In genomic region chr12:98490491-98491453, GRCh38 we compare ENCODE assay signal across 9 cellular contexts. TPM values are rescaled to one million over a fixed set of nuclear protein-coding genes. Genes with fewer than 3 reads are reported as not detected.
DNase-seq lines count a peak whose midpoint lies in the region; ATAC-seq, FAIRE-seq and TF ChIP-seq lines count a peak whose summit lies in the region.
"Had no signal": no experiment of that assay in that cellular context is flagged by ENCODE, and none has a peak within 500 bp of the region (broad histone marks: within the 10 kb centered on the region; RNA-seq: fewer than 3 reads in every experiment).

No MANE protein-coding gene starts in this region.

- H3K4me2 ChIP-seq in keratinocyte (ENCODE audit: control insufficient read depth, extremely low read depth, insufficient read depth, low read depth, low read length) = peak overlapping the region; percentile 74

- H3K27me3 Mint-ChIP-seq in WTC11 (ENCODE audit: low read depth) = no peaks in the 10 kb centered on the region
- H3K27me3 Mint-ChIP-seq: IgD-negative memory B cell had no signal

- no peaks in the 10 kb centered on the region for H4K20me1 ChIP-seq in keratinocyte (ENCODE audit: control insufficient read depth, extremely low read depth, insufficient read depth, low read length)

- H3K9ac ChIP-seq in keratinocyte (ENCODE audit: control insufficient read depth, extremely low read depth, insufficient read depth, low read length) = peak overlapping the region; percentile 28

- peaks cover 14% of the 10 kb centered on the region for H3K4me1 ChIP-seq in keratinocyte (ENCODE audit: control insufficient read depth, extremely low read depth, insufficient read depth, low read length)

- H3K27ac ChIP-seq in AG04450 (ENCODE audit: low read depth, low read length) (peak overlapping the region; percentile 55), keratinocyte (ENCODE audit: control insufficient read depth, insufficient read depth, low read length) (peak overlapping the region; percentile 45)

- POLR2A ChIA-PET in AG04450 (lab: Yijun Ruan, JAX) = interaction anchor here (1.0 kb wide), 1 partner anchor 13 kb away, joined by 4 read pairs; no protein-coding TSS in a partner anchor
- POLR2A ChIA-PET in WTC11 (lab: Charles Lee) = interaction anchor here (0.6 to 4.9 kb wide), 5 partner anchors 12 to 103 kb away, joined by 3 to 23 read pairs (median 4); partner anchors contain the start of genes SLC25A3 and TMPO

- H3K4me3 Mint-ChIP-seq in WTC11 = peak overlapping the region; percentile 29

- peak; percentile 76 for DNase-seq in AG04450 (ENCODE audit: low read depth, low spot score)
- peak; percentile 87 for DNase-seq in NCI-H2171 treated with DMSO at 0.1 percent for 48 hours (lab: John Stamatoyannopoulos, UW)
- DNase-seq in WTC11 (ENCODE audit: low spot score) = peak; percentile 94
- DNase-seq in central memory CD4-positive, alpha-beta T cell = peak; percentile 76
- peak; percentile 30 for DNase-seq in keratinocyte (ENCODE audit: low read depth, low spot score)
- DNase-seq in stimulated activated CD4-positive, alpha-beta T cell treated with anti-CD3 and anti-CD28 coated beads, Interleukin-15, amount 100 ng/mL, for 1 hour (ENCODE audit: low read depth in 1 of 2, low spot score in 1 of 2) = peak; percentile 61 to 70

- FAIRE-seq in keratinocyte (lab: Jason Lieb, UNC) = peak; percentile 62

- H3K4me3 ChIP-seq in AG04450 (ENCODE audit: low read depth, low read length) = no peak overlapping the region
- peak overlapping the region in 2 of 3 experiments; percentile 35 to 44 for H3K4me3 ChIP-seq in keratinocyte (ENCODE audit: control insufficient read depth in 2 of 3, extremely low read depth in 1 of 3, insufficient read depth in 2 of 3, low read depth in 1 of 3, low read length in 3 of 3)

- no peaks in the 10 kb centered on the region for H3K79me2 ChIP-seq in keratinocyte (ENCODE audit: control insufficient read depth, insufficient read depth, low read length)

- peak overlapping the region; percentile 98 for H3K27ac Mint-ChIP-seq in WTC11

- no peaks in the 10 kb centered on the region for H3K36me3 Mint-ChIP-seq in WTC11
- H3K36me3 Mint-ChIP-seq: IgD-negative memory B cell had no signal

- no peaks in the 10 kb centered on the region for H3K9me3 ChIP-seq in AG04450 (ENCODE audit: control insufficient read depth, insufficient read depth, low read length)
- no peaks in the 10 kb centered on the region for H3K9me3 ChIP-seq in keratinocyte (ENCODE audit: control insufficient read depth, low read depth, low read length)

- no peaks in the 10 kb centered on the region for H3K36me3 ChIP-seq in keratinocyte (ENCODE audit: control insufficient read depth in 2 of 2, extremely low read depth in 1 of 2, insufficient read depth in 2 of 2, low read length in 2 of 2)

- dilution Hi-C loops in keratinocyte (cut with MboI; ENCODE audit: extremely low pct_ligation_motif_present, low sequenced_read_pairs) = no loop called here

- H3K9me3 Mint-ChIP-seq in WTC11 = no peaks in the 10 kb centered on the region
- H3K9me3 Mint-ChIP-seq: IgD-negative memory B cell had no signal

- no peaks in the 10 kb centered on the region for H3K27me3 ChIP-seq in AG04450 (ENCODE audit: control insufficient read depth, insufficient read depth, low read length)
- H3K27me3 ChIP-seq in keratinocyte (ENCODE audit: control insufficient read depth, extremely low read depth, insufficient read depth, low read length) = no peaks in the 10 kb centered on the region

- H3K4me1 Mint-ChIP-seq in WTC11 = peaks cover 60% of the 10 kb centered on the region

- ATAC-seq in GM18868 (IDR thresholded peaks at IDR 0.05; ENCODE audit: unreplicated experiment) (peak; percentile 88), HG03108 (IDR thresholded peaks at IDR 0.05; ENCODE audit: unreplicated experiment) (peak; percentile 77), WTC11 (peak; percentile 86)

- TF ChIP-seq CTCF in AG04450 (IDR thresholded peaks at IDR 0.05; ENCODE audit: low read depth, low read length) (peak; percentile 94), WTC11 (IDR thresholded peaks at IDR 0.05) (peak; percentile 82), keratinocyte (optimal IDR thresholded peaks at IDR 0.05 in 1 of 3, IDR thresholded peaks at IDR 0.05 in 1 of 3, conservative IDR thresholded peaks at IDR 0.05 in 1 of 3; ENCODE audit: extremely low read depth in 1 of 3, insufficient read depth in 2 of 3, low read length in 3 of 3) (peak; percentile 80 to 92 (median 82))

- CTCF ChIA-PET in AG04450 (lab: Charles Lee) (interaction anchor here (0.5 to 3.3 kb wide), 56 partner anchors 9 to 508 kb away, joined by 3 to 51 read pairs (median 4); partner anchors contain the start of genes IKBIP and TMPO), WTC11 (lab: Charles Lee) (interaction anchor here (0.6 to 4.2 kb wide), 14 partner anchors 10 to 935 kb away, joined by 3 to 23 read pairs (median 3); partner anchors contain the start of gene TMPO)

- no peaks in the 10 kb centered on the region for H3K9me1 ChIP-seq in keratinocyte (ENCODE audit: control insufficient read depth, extremely low read depth, insufficient read depth, low read length)

- H2AFZ ChIP-seq in keratinocyte (ENCODE audit: control insufficient read depth, low read length) = peak overlapping the region; percentile 81

TF ChIP-seq in WTC11, 78 proteins besides CTCF, POLR2A, EP300 and RAD21 (continues in another document):
- TF ChIP-seq TEAD1 (CRISPR knock-in tag; IDR thresholded peaks at IDR 0.05) (peak; percentile 87; the same call in 1 of the 2 replicates), AR (CRISPR knock-in tag; IDR thresholded peaks at IDR 0.05) (no peak), MYBL2 (CRISPR knock-in tag; IDR thresholded peaks at IDR 0.05) (peak; percentile 84; the same call in 1 of the 2 replicates), NR3C1 (CRISPR knock-in tag; conservative IDR thresholded peaks at IDR 0.05; ENCODE audit: low read depth) (no peak), ELF4 (CRISPR knock-in tag; IDR thresholded peaks at IDR 0.05; ENCODE audit: low read depth) (no peak), PRDM15 (CRISPR knock-in tag; IDR thresholded peaks at IDR 0.05) (peak; percentile 76)

RNA-seq across cellular contexts. Expression of gene TMPO, which starts 24.6 kb away (rescaled TPM):
- polyA plus RNA-seq in AG04450 (2011; rRNA removed) (31.2 and 49.1 TPM in 2 replicates), keratinocyte (10.2 to 41.0 TPM (median 30.5 TPM) in 3 replicates)
- polyA minus RNA-seq in AG04450 (2011; rRNA and poly(A)+ RNA removed) = 16.0 and 34.2 TPM in 2 replicates
- total RNA-seq in WTC11 (2021) = 171 to 177 TPM (median 176 TPM) in 3 replicates
- 16.5 TPM for polyA plus RNA-seq in keratinocyte (2011; ENCODE audit: low read depth)
- polyA plus RNA-seq in keratinocyte (2011; cell fraction: cytosol; rRNA removed) = 8.9 and 17.9 TPM in 2 replicates
- polyA plus RNA-seq in keratinocyte (2011; cell fraction: nucleus; rRNA removed) = 10.6 and 16.6 TPM in 2 replicates
- polyA plus RNA-seq in keratinocyte (2012; ENCODE audit: low replicate concordance) = 9.8 and 29.2 TPM in 2 replicates
- 6.4 to 32.8 TPM (median 6.6 TPM) in 3 replicates for polyA minus RNA-seq in keratinocyte
- 16.5 TPM for polyA minus RNA-seq in keratinocyte (2011; cell fraction: cytosol; rRNA and poly(A)+ RNA removed)
- 11.4 and 16.5 TPM in 2 replicates for polyA minus RNA-seq in keratinocyte (2011; cell fraction: nucleus; rRNA and poly(A)+ RNA removed)

Comparison
In these comparisons a context has a peak if more than half of its experiments do, and no peak if none do; other contexts are left out.
1. DNase-seq: peak in every context shown above with its lines; median percentile 94 in WTC11; 87 in NCI-H2171 treated with DMSO at 0.1 percent for 48 hours; 76 in AG04450; 76 in central memory CD4-positive, alpha-beta T cell; 66 in stimulated activated CD4-positive, alpha-beta T cell treated with anti-CD3 and anti-CD28 coated beads, Interleukin-15, amount 100 ng/mL, for 1 hour; 30 in keratinocyte.